30 cellular contexts compared by ENCODE assay signal in genomic region chr2:65368464-65368863, GRCh38.
DNase-seq lines count a peak whose midpoint lies in the region; ATAC-seq and TF ChIP-seq lines count a peak whose summit lies in the region.
"Had no signal": no experiment of that assay in that cellular context is flagged by ENCODE, and none has a peak within 500 bp of the region (broad histone marks: within the 10 kb centered on the region; RNA-seq: fewer than 3 reads in every experiment).

No MANE protein-coding gene starts in this region.

- H3K4me1 Mint-ChIP-seq in Caco-2 (ENCODE audit: low read depth, unreplicated experiment): peaks cover 72% of the 10 kb centered on the region
- peaks cover 13% of the 10 kb centered on the region for H3K4me1 Mint-ChIP-seq in activated CD4-positive, alpha-beta T cell treated with anti-CD3 and anti-CD28 coated beads for 36 hours

- DNase-seq in Caco-2: no peak
- DNase-seq in MV-4-11 (lab: John Stamatoyannopoulos, UW): peak; percentile 43
- DNase-seq in RWPE2 (ENCODE audit: low spot score): no peak
- no peak for DNase-seq in stimulated activated CD8-positive, alpha-beta memory T cell treated with anti-CD3 and anti-CD28 coated beads, Interleukin-4, amount 100 ng/mL, for 48 hours
- DNase-seq in activated CD4-positive, alpha-beta T cell treated with anti-CD3 and anti-CD28 coated beads for 36 hours: no peak
- DNase-seq: activated CD4-positive, alpha-beta T cell treated with anti-CD3 and anti-CD28 coated beads, Interleukin-2, amount 10 ng/mL, durations not matched to agents 7 days and 5 days; activated effector memory CD4-positive, alpha-beta T cell treated with Interleukin-2 at 50 U/mL for 16 hours; activated T-cell treated with anti-CD3 and anti-CD28 coated beads, Interleukin-2, amount 50 U/mL, for 1 hour; aorta; CD4-positive, CD25-positive, alpha-beta regulatory T cell; effector CD4-positive, alpha-beta T cell; EL; hippocampal formation; left cardiac atrium; mucosa of descending colon; NCI-H1092; NCI-H1694 treated with DMSO at 0.1 percent for 48 hours; NCI-H446; NCI-H748 treated with DMSO at 0.1 percent for 48 hours; SHP77 treated with DMSO at 0.1 percent for 48 hours; stimulated activated naive CD4-positive, alpha-beta T cell; T-helper 9 cell; upper lobe of left lung; WERI-Rb-1 had no signal

- no peaks in the 10 kb centered on the region for H3K27me3 Mint-ChIP-seq in Caco-2 (ENCODE audit: insufficient read depth, unreplicated experiment)
- H3K27me3 Mint-ChIP-seq in activated CD4-positive, alpha-beta T cell treated with anti-CD3 and anti-CD28 coated beads for 36 hours: no peaks in the 10 kb centered on the region
- H3K27me3 Mint-ChIP-seq: activated naive CD8-positive, alpha-beta T cell; CD4-positive, CD25-positive, alpha-beta regulatory T cell; natural killer cell treated with Interleukin-12 subunit alpha and Interleukin-12 subunit beta and Interleukin-15 and Interleukin-18, amount 100 ng/mL, for 72 hours had no signal

- H2AFZ ChIP-seq in ACC112 (ENCODE audit: low read length, unreplicated experiment): no peak overlapping the region

- peaks cover 75% of the 10 kb centered on the region for H3K4me1 ChIP-seq in ACC112 (ENCODE audit: control insufficient read depth, insufficient read depth, low read length, unreplicated experiment)
- peaks cover 64% of the 10 kb centered on the region for H3K4me1 ChIP-seq in Caco-2
- H3K4me1 ChIP-seq in RWPE2 (ENCODE audit: insufficient read depth, poor library complexity, severe bottlenecking): peaks cover 58% of the 10 kb centered on the region

- no peaks in the 10 kb centered on the region for H3K36me3 ChIP-seq in ACC112 (ENCODE audit: insufficient read depth, low read length)
- no peaks in the 10 kb centered on the region for H3K36me3 ChIP-seq in Caco-2 (ENCODE audit: control insufficient read depth, insufficient read depth, low read length)
- no peaks in the 10 kb centered on the region for H3K36me3 ChIP-seq in RWPE2 (ENCODE audit: low read depth)
- H3K36me3 ChIP-seq: upper lobe of left lung, WERI-Rb-1 had no signal

- no peak overlapping the region for H3K4me3 Mint-ChIP-seq in Caco-2 (ENCODE audit: unreplicated experiment)
- no peak overlapping the region for H3K4me3 Mint-ChIP-seq in activated CD4-positive, alpha-beta T cell treated with anti-CD3 and anti-CD28 coated beads for 36 hours
- H3K4me3 Mint-ChIP-seq: activated CD4-positive, alpha-beta T cell treated with anti-CD3 and anti-CD28 coated beads, Interleukin-2, amount 10 ng/mL, durations not matched to agents 7 days and 5 days; activated naive CD8-positive, alpha-beta T cell; CD4-positive, CD25-positive, alpha-beta regulatory T cell; natural killer cell treated with Interleukin-12 subunit alpha and Interleukin-12 subunit beta and Interleukin-15 and Interleukin-18, amount 100 ng/mL, for 72 hours had no signal

- intact Hi-C loops in Caco-2 (cut with micrococcal nuclease; ENCODE audit: unreplicated experiment): no loop called here
- intact Hi-C loops in activated CD4-positive, alpha-beta T cell treated with anti-CD3 and anti-CD28 coated beads for 36 hours (cut with DNase I, micrococcal nuclease): loop anchor here (5.0 kb wide), 2 partner anchors 64 to 184 kb away; partner anchors contain the start of gene SPRED2 (in 1 of the 2)

- POLR2A ChIA-PET in Caco-2 (lab: Charles Lee): no interaction called here
- POLR2A ChIA-PET in activated CD4-positive, alpha-beta T cell treated with anti-CD3 and anti-CD28 coated beads for 36 hours (lab: Charles Lee): interaction anchor here (0.5 kb wide), 1 partner anchor 242 kb away, joined by 3 read pairs; no protein-coding TSS in a partner anchor

- H3K9me3 Mint-ChIP-seq in Caco-2 (ENCODE audit: unreplicated experiment): no peaks in the 10 kb centered on the region
- H3K9me3 Mint-ChIP-seq in activated CD4-positive, alpha-beta T cell treated with anti-CD3 and anti-CD28 coated beads for 36 hours (ENCODE audit: low read depth): no peaks in the 10 kb centered on the region
- H3K9me3 Mint-ChIP-seq: activated CD4-positive, alpha-beta T cell treated with anti-CD3 and anti-CD28 coated beads, Interleukin-2, amount 10 ng/mL, durations not matched to agents 7 days and 5 days; CD4-positive, CD25-positive, alpha-beta regulatory T cell; natural killer cell treated with Interleukin-12 subunit alpha and Interleukin-12 subunit beta and Interleukin-15 and Interleukin-18, amount 100 ng/mL, for 72 hours had no signal

- no peaks in the 10 kb centered on the region for H3K9me3 ChIP-seq in Caco-2
- no peaks in the 10 kb centered on the region for H3K9me3 ChIP-seq in RWPE2 (ENCODE audit: severe bottlenecking)
- H3K9me3 ChIP-seq: mucosa of descending colon, upper lobe of left lung had no signal

- H3K27ac ChIP-seq in ACC112 (ENCODE audit: low read depth, low read length) (peak overlapping the region; percentile 89; the same call in 1 of the 2 replicates), RWPE2 (ENCODE audit: poor library complexity, severe bottlenecking) (peak overlapping the region; percentile 94)
- H3K27ac ChIP-seq: WERI-Rb-1 had no signal

- peak overlapping the region; percentile 77 for H3K27ac Mint-ChIP-seq in Caco-2 (ENCODE audit: unreplicated experiment)
- H3K27ac Mint-ChIP-seq in activated CD4-positive, alpha-beta T cell treated with anti-CD3 and anti-CD28 coated beads for 36 hours: no peak overlapping the region
- H3K27ac Mint-ChIP-seq: activated CD4-positive, alpha-beta T cell treated with anti-CD3 and anti-CD28 coated beads, Interleukin-2, amount 10 ng/mL, durations not matched to agents 7 days and 5 days; activated naive CD8-positive, alpha-beta T cell; CD4-positive, CD25-positive, alpha-beta regulatory T cell; natural killer cell treated with Interleukin-12 subunit alpha and Interleukin-12 subunit beta and Interleukin-15 and Interleukin-18, amount 100 ng/mL, for 72 hours had no signal

- H3K36me3 Mint-ChIP-seq in Caco-2 (ENCODE audit: insufficient read depth, unreplicated experiment): peaks cover 20% of the 10 kb centered on the region
- no peaks in the 10 kb centered on the region for H3K36me3 Mint-ChIP-seq in activated CD4-positive, alpha-beta T cell treated with anti-CD3 and anti-CD28 coated beads for 36 hours (ENCODE audit: low read depth)
- H3K36me3 Mint-ChIP-seq: CD4-positive, CD25-positive, alpha-beta regulatory T cell; natural killer cell treated with Interleukin-12 subunit alpha and Interleukin-12 subunit beta and Interleukin-15 and Interleukin-18, amount 100 ng/mL, for 72 hours had no signal

- H3K79me2 ChIP-seq in ACC112 (ENCODE audit: control insufficient read depth, insufficient read depth, low read length, unreplicated experiment): peaks cover 64% of the 10 kb centered on the region

- no TSS peak for BruUV-seq in Caco-2 (replicated peaks; lab: Mats Ljungman, UMichigan)

- no peak for ATAC-seq in RWPE2 (ENCODE audit: low read depth)
- no peak for ATAC-seq in HG02642 (IDR thresholded peaks at IDR 0.05; ENCODE audit: poor library complexity, unreplicated experiment)
- no peak for ATAC-seq in activated CD4-positive, alpha-beta T cell treated with anti-CD3 and anti-CD28 coated beads for 36 hours
- ATAC-seq in GM21576 (IDR thresholded peaks at IDR 0.05; ENCODE audit: unreplicated experiment): no peak
- ATAC-seq: left cardiac atrium; mucosa of descending colon; natural killer cell treated with Interleukin-12 subunit alpha and Interleukin-12 subunit beta and Interleukin-15 and Interleukin-18, amount 100 ng/mL, for 72 hours had no signal

- H3K4me3 ChIP-seq in ACC112 (ENCODE audit: low read depth, low read length) (no peak overlapping the region), Caco-2 (ENCODE audit: low read depth, low read length) (no peak overlapping the region), RWPE2 (ENCODE audit: severe bottlenecking) (no peak overlapping the region)
- H3K4me3 ChIP-seq: mucosa of descending colon, skin epidermis, upper lobe of left lung had no signal

- no peak for TF ChIP-seq CTCF in Caco-2 (IDR thresholded peaks at IDR 0.05; ENCODE audit: insufficient read depth in 1 of 2, low read depth in 1 of 2, low read length in 1 of 2, severe bottlenecking in 1 of 2, unreplicated experiment in 1 of 2)
- TF ChIP-seq CTCF in RWPE2 (IDR thresholded peaks at IDR 0.05; ENCODE audit: poor library complexity, severe bottlenecking): no peak

- H3K27me3 ChIP-seq in ACC112 (ENCODE audit: insufficient read depth, low read length) (no peaks in the 10 kb centered on the region), Caco-2 (replicated peaks; ENCODE audit: control insufficient read depth, insufficient read depth, low read length) (no peaks in the 10 kb centered on the region), RWPE2 (ENCODE audit: insufficient read depth, poor library complexity, severe bottlenecking) (no peaks in the 10 kb centered on the region)
- H3K27me3 ChIP-seq: upper lobe of left lung had no signal

- CTCF ChIA-PET in Caco-2 (lab: Charles Lee): no interaction called here
- CTCF ChIA-PET in activated CD4-positive, alpha-beta T cell treated with anti-CD3 and anti-CD28 coated beads for 36 hours (lab: Charles Lee): interaction anchor here (0.6 to 1.2 kb wide), 2 partner anchors 15 to 149 kb away, joined by 4 read pairs; no protein-coding TSS in a partner anchor
